ENCODE assay signal across 9 cellular contexts in the genomic region with DNA sequence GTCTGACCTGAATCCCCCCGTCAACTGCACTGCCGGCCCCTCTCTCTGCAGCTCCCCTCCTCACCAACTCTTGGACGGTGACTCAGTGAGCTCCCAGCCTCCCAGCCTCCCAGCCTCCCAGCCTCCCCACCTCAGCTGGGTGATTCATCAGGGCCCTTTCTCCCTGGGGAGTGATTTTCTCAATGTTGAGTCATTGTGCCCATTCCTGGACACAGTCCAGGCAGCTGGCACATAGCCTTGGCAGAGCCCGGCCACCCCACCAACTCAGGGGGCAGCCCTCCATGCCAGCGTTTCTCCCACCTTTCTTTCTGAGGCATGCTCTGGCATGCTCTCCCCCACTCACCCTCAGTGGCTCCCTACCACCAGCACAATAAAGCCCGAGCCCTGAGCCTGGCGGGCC. TPM values are rescaled to one million over a fixed set of nuclear protein-coding genes. Genes with fewer than 3 reads are reported as not detected.
DNase-seq lines count a peak whose midpoint lies in the region; ATAC-seq and TF ChIP-seq lines count a peak whose summit lies in the region.
"Had no signal": no experiment of that assay in that cellular context is flagged by ENCODE, and none has a peak within 500 bp of the region (broad histone marks: within the 10 kb centered on the region; RNA-seq: fewer than 3 reads in every experiment).

No MANE protein-coding gene starts in this region.

- H3K27ac ChIP-seq in left ventricle myocardium inferior (replicated peaks) (no peak overlapping the region), SU-DHL-6 (ENCODE audit: low read depth, low read length) (no peak overlapping the region), foreskin keratinocyte (no peak overlapping the region), aorta (ENCODE audit: low read depth in 1 of 2, low read length in 2 of 2) (no peak overlapping the region), heart right ventricle (no peak overlapping the region)

- intact Hi-C loops in left ventricle myocardium inferior (cut with micrococcal nuclease) (loop anchor here (5.0 kb wide), 1 partner anchor 46 kb away; no protein-coding TSS in a partner anchor), Right ventricle myocardium inferior (cut with DNase I) (loop anchor here (1.0 to 10.0 kb wide), 3 partner anchors 19 to 169 kb away; no protein-coding TSS in a partner anchor), aorta (cut with DNase I) (loop anchor here (2.0 to 5.0 kb wide), 3 partner anchors 41 to 59 kb away; no protein-coding TSS in a partner anchor), heart right ventricle (cut with DNase I) (loop anchor here (1.0 to 10.0 kb wide), 10 partner anchors 44 to 173 kb away; no protein-coding TSS in a partner anchor)

- ATAC-seq in Right ventricle myocardium inferior (no peak), foreskin keratinocyte (peak; percentile 68), aorta (ENCODE audit: low FRiP score) (no peak), heart right ventricle (no peak), GM19395 (IDR thresholded peaks at IDR 0.05; ENCODE audit: unreplicated experiment) (no peak)

- H3K36me3 ChIP-seq in left ventricle myocardium inferior (no peaks in the 10 kb centered on the region), SU-DHL-6 (ENCODE audit: low read length) (no peaks in the 10 kb centered on the region), aorta (ENCODE audit: control insufficient read depth in 1 of 2, insufficient read depth in 2 of 2, low read length in 1 of 2) (no peaks in the 10 kb centered on the region), heart right ventricle (no peaks in the 10 kb centered on the region)

- no peaks in the 10 kb centered on the region for H3K79me2 ChIP-seq in SU-DHL-6 (ENCODE audit: insufficient read depth, low read length)

- H3K9me3 ChIP-seq in left ventricle myocardium inferior (replicated peaks) (no peaks in the 10 kb centered on the region), SU-DHL-6 (ENCODE audit: insufficient read depth, low read length) (no peaks in the 10 kb centered on the region), aorta (ENCODE audit: control insufficient read depth, low read length) (no peaks in the 10 kb centered on the region), heart right ventricle (no peaks in the 10 kb centered on the region)

- H3K4me1 ChIP-seq in left ventricle myocardium inferior (peaks cover 41% of the 10 kb centered on the region), foreskin keratinocyte (no peaks in the 10 kb centered on the region), aorta (ENCODE audit: control insufficient read depth in 1 of 2, insufficient read depth in 2 of 2, low read length in 2 of 2) (no peaks in the 10 kb centered on the region), heart right ventricle (peaks cover 6 to 43% (median 19%) of the 10 kb centered on the region in 9 donors)

- H3K27me3 ChIP-seq in left ventricle myocardium inferior (ENCODE audit: low read depth) (no peaks in the 10 kb centered on the region), SU-DHL-6 (ENCODE audit: low read length) (no peaks in the 10 kb centered on the region), foreskin keratinocyte (peaks cover 33% of the 10 kb centered on the region), aorta (ENCODE audit: control insufficient read depth in 1 of 2, insufficient read depth in 2 of 2, low read length in 1 of 2) (no peaks in the 10 kb centered on the region), heart right ventricle (peaks cover 0 to 40% (median 0%) of the 10 kb centered on the region in 7 donors)

- H3F3A ChIP-seq in SU-DHL-6 (ENCODE audit: insufficient read depth) = no peaks in the 10 kb centered on the region

- peak overlapping the region; percentile 33 for H3K4me2 ChIP-seq in SU-DHL-6 (ENCODE audit: low read depth, low read length, poor library complexity, severe bottlenecking)

- H2AFZ ChIP-seq in SU-DHL-6 (ENCODE audit: low read depth, low read length, severe bottlenecking) = no peak overlapping the region

- no peaks in the 10 kb centered on the region for H3K9me2 ChIP-seq in SU-DHL-6 (replicated peaks; ENCODE audit: insufficient read depth, low read length)

- peak overlapping the region; percentile 88 for H3K4me3 ChIP-seq in left ventricle myocardium inferior
- H3K4me3 ChIP-seq in SU-DHL-6 (ENCODE audit: insufficient read depth, low read length, poor library complexity, severe bottlenecking) = no peak overlapping the region
- H3K4me3 ChIP-seq in aorta (ENCODE audit: low read length in 2 of 2) = no peak overlapping the region
- peak overlapping the region in 4 of 10 donors; percentile 63 to 74 (median 73) for H3K4me3 ChIP-seq in heart right ventricle

- DNase-seq in left ventricle myocardium inferior (no peak), Right ventricle myocardium inferior (ENCODE audit: missing footprints) (no peak), foreskin keratinocyte (peak; percentile 69 to 83), aorta (peak; percentile 72 to 90), heart right ventricle (no peak), dedifferentiated amniotic fluid mesenchymal stem cell (ENCODE audit: extremely low spot score) (no peak)
- DNase-seq: GF-D8 had no signal

- TF ChIP-seq CTCF in left ventricle myocardium inferior (IDR thresholded peaks at IDR 0.05; ENCODE audit: borderline replicate concordance) (no peak), SU-DHL-6 (IDR thresholded peaks at IDR 0.05; ENCODE audit: insufficient read depth, low read length, poor library complexity, severe bottlenecking) (no peak), foreskin keratinocyte (conservative IDR thresholded peaks at IDR 0.05) (no peak), heart right ventricle (IDR thresholded peaks at IDR 0.05) (no peak)

- no peaks in the 10 kb centered on the region for H4K20me1 ChIP-seq in SU-DHL-6 (ENCODE audit: low read depth, low read length)

- H3K9ac ChIP-seq in SU-DHL-6 (ENCODE audit: low read length) = no peak overlapping the region

- WGBS in aorta, 2 donors = 45 to 55% methylated on average over 7 of the region's 7 CpGs
- 84 to 88% methylated on average over 7 of the region's 7 CpGs for WGBS in heart right ventricle, 2 donors

RNA-seq across cellular contexts. Expression of gene PDE2A, which starts 30.7 kb away (rescaled TPM):
- total RNA-seq in left ventricle myocardium inferior (19.6 TPM), Right ventricle myocardium inferior (41.2 TPM), foreskin keratinocyte (1.4 and 1.8 TPM in 2 replicates), aorta (10 to 100 TPM; 53.7 to 80.8 TPM), heart right ventricle (10 to 100 TPM; 10.4 to 44.4 (median 30.2) TPM)
- polyA plus RNA-seq in foreskin keratinocyte (1.2 and 1.4 TPM in 2 replicates), aorta (under 1 TPM; 0.38 to 0.64 TPM), heart right ventricle (10 to 100 TPM; 28.4 to 47.6 TPM)

Comparison
In these comparisons a context has a peak if more than half of its experiments do, and no peak if none do; other contexts are left out.
1. DNase-seq: peak in foreskin keratinocyte (2 of 2) and aorta (2 of 2); none in left ventricle myocardium inferior (single experiment), Right ventricle myocardium inferior (single experiment), heart right ventricle (0 of 2) and dedifferentiated amniotic fluid mesenchymal stem cell (single experiment).